ENCODE assay signal across 20 cellular contexts in the genomic region with DNA sequence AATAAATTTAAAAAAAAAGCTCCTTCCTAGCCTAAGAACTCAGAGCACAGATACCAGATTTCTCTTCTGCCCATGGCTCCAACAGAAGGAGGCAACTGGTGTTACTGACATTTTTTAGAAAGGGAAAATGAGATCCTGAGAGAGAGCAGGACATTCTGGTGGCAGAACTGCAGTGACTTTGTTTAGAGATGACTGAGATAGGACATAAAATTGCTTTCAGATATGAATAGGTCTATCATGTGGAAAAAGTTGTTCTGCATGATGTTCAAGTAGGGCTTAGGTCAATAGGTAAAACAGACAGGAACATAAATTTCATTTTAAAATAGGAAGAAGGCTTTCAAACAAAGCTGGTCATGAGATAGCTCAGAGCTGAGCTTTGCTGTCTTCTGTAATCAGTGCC. TPM values are rescaled to one million over a fixed set of nuclear protein-coding genes. Genes with fewer than 3 reads are reported as not detected.
DNase-seq lines count a peak whose midpoint lies in the region; ATAC-seq and TF ChIP-seq lines count a peak whose summit lies in the region.
"Had no signal": no experiment of that assay in that cellular context is flagged by ENCODE, and none has a peak within 500 bp of the region (broad histone marks: within the 10 kb centered on the region; RNA-seq: fewer than 3 reads in every experiment).

No MANE protein-coding gene starts in this region.

- H3K4me1 ChIP-seq in sigmoid colon = peaks cover 0 to 53% (median 28%) of the 10 kb centered on the region in 4 donors
- H3K4me1 ChIP-seq: neural progenitor cell had no signal

- H3K27me3 Mint-ChIP-seq in HFFc6 (ENCODE audit: insufficient read depth) = no peaks in the 10 kb centered on the region; the same call in none of the 2 replicates
- H3K27me3 Mint-ChIP-seq in IgD-negative memory B cell = no peaks in the 10 kb centered on the region
- peaks cover 6% of the 10 kb centered on the region for H3K27me3 Mint-ChIP-seq in nephron progenitor cell (ENCODE audit: low read depth, poor library complexity)

- no peak for DNase-seq in HFFc6
- DNase-seq in sigmoid colon = no peak
- DNase-seq in activated gamma-delta T cell (lab: John Stamatoyannopoulos, UW) = no peak
- no peak for DNase-seq in Right ventricle myocardium inferior (ENCODE audit: missing footprints)
- no peak for DNase-seq in nephron progenitor cell
- no peak for DNase-seq in iPS-NIHi11 (ENCODE audit: low spot score)
- DNase-seq: activated gamma-delta T cell treated with Interleukin-2 at 50 U/mL for 16 hours; aorta; DMS79 treated with DMSO at 0.1 percent for 48 hours; MG63; NCI-H2029; right lobe of liver; stimulated activated CD4-positive, alpha-beta T cell treated with anti-CD3 and anti-CD28 coated beads, Interleukin-4, amount 100 ng/mL, for 1 hour had no signal

- H3K9me3 Mint-ChIP-seq in HFFc6 = no peaks in the 10 kb centered on the region
- H3K9me3 Mint-ChIP-seq in IgD-negative memory B cell = peaks cover 0 to 2% (median 0%) of the 10 kb centered on the region in 3 donors
- H3K9me3 Mint-ChIP-seq in nephron progenitor cell = no peaks in the 10 kb centered on the region
- H3K9me3 Mint-ChIP-seq: dendritic cell treated with granulocyte-macrophage colony-stimulating factor and Interleukin-4, amounts not matched to agents 40 ng/mL and 50 ng/mL, for 4 days; neural progenitor cell had no signal

- TF ChIP-seq EP300 in sigmoid colon (IDR thresholded peaks at IDR 0.05) = no peak

- H3K36me3 Mint-ChIP-seq in HFFc6 (ENCODE audit: low read depth) (peaks cover 49% of the 10 kb centered on the region), IgD-negative memory B cell (peaks cover 23% of the 10 kb centered on the region), nephron progenitor cell (ENCODE audit: low read depth) (peaks cover 66% of the 10 kb centered on the region)

- H3K27ac ChIP-seq in sigmoid colon = peak overlapping the region in 3 of 4 donors; percentile 76 to 95 (median 89)
- H3K27ac ChIP-seq: C4-2B, neural progenitor cell, right lobe of liver, tibial nerve had no signal

- no peaks in the 10 kb centered on the region for H3K27me3 ChIP-seq in sigmoid colon
- H3K27me3 ChIP-seq: MG63, neural progenitor cell, right lobe of liver, tibial nerve had no signal

- peak overlapping the region; percentile 2 for H3K27ac Mint-ChIP-seq in HFFc6
- H3K27ac Mint-ChIP-seq in IgD-negative memory B cell = peak overlapping the region; percentile 78 to 86 (median 79)
- H3K27ac Mint-ChIP-seq in nephron progenitor cell = no peak overlapping the region
- H3K27ac Mint-ChIP-seq: dendritic cell treated with granulocyte-macrophage colony-stimulating factor and Interleukin-4, amounts not matched to agents 40 ng/mL and 50 ng/mL, for 4 days; neural progenitor cell had no signal

- TF ChIP-seq CTCF in HFFc6 (IDR thresholded peaks at IDR 0.05) (no peak), sigmoid colon (IDR thresholded peaks at IDR 0.05) (no peak), nephron progenitor cell (IDR thresholded peaks at IDR 0.05) (no peak)

- TF ChIP-seq POLR2A in sigmoid colon (IDR thresholded peaks at IDR 0.05) = no peak

- H3K4me3 Mint-ChIP-seq in HFFc6 (no peak overlapping the region), IgD-negative memory B cell (peak overlapping the region in 3 of 4 donors; percentile 6 to 39 (median 30)), nephron progenitor cell (no peak overlapping the region)
- H3K4me3 Mint-ChIP-seq: dendritic cell treated with granulocyte-macrophage colony-stimulating factor and Interleukin-4, amounts not matched to agents 40 ng/mL and 50 ng/mL, for 4 days; neural progenitor cell had no signal

- peaks cover 0 to 53% (median 23%) of the 10 kb centered on the region in 4 donors for H3K36me3 ChIP-seq in sigmoid colon
- H3K36me3 ChIP-seq: neural progenitor cell had no signal

- no peak overlapping the region for H3K4me3 ChIP-seq in sigmoid colon
- H3K4me3 ChIP-seq: MG63, neural progenitor cell, right lobe of liver, tibial nerve had no signal

- intact Hi-C loops in sigmoid colon (cut with DNase I) (no loop called here), Right ventricle myocardium inferior (cut with DNase I) (no loop called here)

- H3K9me3 ChIP-seq in sigmoid colon = no peaks in the 10 kb centered on the region
- H3K9me3 ChIP-seq: MG63, right lobe of liver, tibial nerve had no signal

- peak; percentile 90 for ATAC-seq in GM18870 (IDR thresholded peaks at IDR 0.05; ENCODE audit: unreplicated experiment)
- no peak for ATAC-seq in Right ventricle myocardium inferior
- ATAC-seq: right lobe of liver had no signal

- peaks cover 67% of the 10 kb centered on the region for H3K4me1 Mint-ChIP-seq in HFFc6 (ENCODE audit: low read depth)
- H3K4me1 Mint-ChIP-seq in IgD-negative memory B cell = peaks cover 34 to 61% (median 58%) of the 10 kb centered on the region in 3 donors
- H3K4me1 Mint-ChIP-seq in nephron progenitor cell = peaks cover 39% of the 10 kb centered on the region

RNA-seq across cellular contexts. Expression of a gene that starts 49.6 kb away (rescaled TPM):
- under 1 TPM; 0.14 to 0.38 (median 0.22) TPM for total RNA-seq in HFFc6 (2021; fragmentation: NEBNext Ultra II Directional; extraction: Animal tissue kit (Norgen Biotek cat#: 25700))
- polyA plus RNA-seq in IgD-negative memory B cell = 2.2 TPM
- total RNA-seq in sigmoid colon = 1 to 10 TPM; 2.8 to 5.1 (median 4.9) TPM
- 1 to 10 TPM in 1 of 3 donors, not detected in 2; 1.3 TPM for polyA plus RNA-seq in sigmoid colon
- total RNA-seq in Right ventricle myocardium inferior = not detected
- total RNA-seq: SK-MEL-5 had no signal

Comparison
In these comparisons a context has a peak if more than half of its experiments do, and no peak if none do; other contexts are left out.
1. H3K4me3 Mint-ChIP-seq: peak in IgD-negative memory B cell (3 of 4); none in HFFc6 (single experiment) and nephron progenitor cell (single experiment).